ENCODE assay signal across 8 cellular contexts in the genomic region with DNA sequence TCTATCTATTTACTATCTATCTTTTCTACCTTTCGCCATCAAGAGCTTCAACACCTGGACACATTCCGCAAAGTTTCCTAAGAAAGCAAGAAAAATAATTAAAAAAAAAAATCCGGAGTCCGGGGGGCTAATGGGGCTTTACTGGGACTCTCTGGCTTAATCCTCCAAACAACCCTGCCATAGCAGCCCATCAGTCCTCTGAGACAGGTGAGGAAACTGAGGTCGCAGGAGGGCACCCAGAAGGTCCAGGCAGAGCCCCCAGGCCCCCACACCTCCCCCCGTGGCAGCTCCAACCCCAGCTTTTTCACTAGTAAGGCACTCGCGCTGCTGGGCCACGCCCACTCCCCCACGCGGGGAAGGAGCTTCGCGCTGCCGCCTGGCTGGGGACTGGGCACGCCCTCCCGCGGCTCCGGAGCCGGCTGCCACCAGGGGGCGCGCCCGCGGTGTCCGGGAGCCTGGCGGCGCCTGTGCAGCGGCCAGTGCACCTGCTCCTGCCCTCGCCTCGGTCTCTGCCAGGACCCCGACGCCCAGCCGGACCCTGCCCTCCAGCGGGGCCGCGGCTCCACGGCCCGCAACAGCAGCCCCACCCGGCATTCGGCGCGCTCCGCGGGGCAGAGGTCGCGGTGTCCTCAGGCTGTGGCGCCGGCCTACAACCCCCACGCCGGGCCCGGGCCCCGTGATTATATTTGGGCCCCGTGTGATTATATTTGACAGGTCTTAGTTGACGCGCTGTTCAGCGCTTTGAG. TPM values are rescaled to one million over a fixed set of nuclear protein-coding genes. Genes with fewer than 3 reads are reported as not detected.
DNase-seq lines count a peak whose midpoint lies in the region; ATAC-seq and TF ChIP-seq lines count a peak whose summit lies in the region.

No MANE protein-coding gene starts in this region.

- H3K9me3 ChIP-seq in Caco-2 (no peaks in the 10 kb centered on the region), prostate gland (no peaks in the 10 kb centered on the region), uterus (no peaks in the 10 kb centered on the region)

- H3K9me3 Mint-ChIP-seq in Caco-2 (ENCODE audit: unreplicated experiment): no peaks in the 10 kb centered on the region

- peak; percentile 42 to 85 for TF ChIP-seq CTCF in Caco-2 (IDR thresholded peaks at IDR 0.05; ENCODE audit: insufficient read depth in 1 of 2, low read depth in 1 of 2, low read length in 1 of 2, severe bottlenecking in 1 of 2, unreplicated experiment in 1 of 2)
- TF ChIP-seq CTCF in prostate gland (IDR thresholded peaks at IDR 0.05): peak; percentile 54 to 79 (median 68)
- peak; percentile 42 to 88 (median 80) for TF ChIP-seq CTCF in uterus (IDR thresholded peaks at IDR 0.05)

- H3K36me3 ChIP-seq in Caco-2 (ENCODE audit: control insufficient read depth, insufficient read depth, low read length) (no peaks in the 10 kb centered on the region), prostate gland (no peaks in the 10 kb centered on the region), uterus (no peaks in the 10 kb centered on the region)

- H3K4me3 ChIP-seq in Caco-2 (ENCODE audit: low read depth, low read length) (no peak overlapping the region; the same call in 1 of the 2 replicates), prostate gland (peak overlapping the region in 1 of 2 donors; percentile 13), uterus (no peak overlapping the region)

- H3K4me1 ChIP-seq in Caco-2: no peaks in the 10 kb centered on the region
- no peaks in the 10 kb centered on the region for H3K4me1 ChIP-seq in prostate gland (replicated peaks)
- H3K4me1 ChIP-seq in uterus: no peaks in the 10 kb centered on the region

- no peak for ATAC-seq in GM21390 (IDR thresholded peaks at IDR 0.05; ENCODE audit: unreplicated experiment)

- no peaks in the 10 kb centered on the region for H3K36me3 Mint-ChIP-seq in Caco-2 (ENCODE audit: insufficient read depth, unreplicated experiment)

- H3K27me3 ChIP-seq in Caco-2 (replicated peaks; ENCODE audit: control insufficient read depth, insufficient read depth, low read length) (no peaks in the 10 kb centered on the region), prostate gland (replicated peaks; ENCODE audit: insufficient read depth) (no peaks in the 10 kb centered on the region), uterus (no peaks in the 10 kb centered on the region)

- H3K27ac ChIP-seq in prostate gland (no peak overlapping the region), uterus (no peak overlapping the region)

- H3K27ac Mint-ChIP-seq in Caco-2 (ENCODE audit: unreplicated experiment): no peak overlapping the region

- intact Hi-C loops in Caco-2 (cut with micrococcal nuclease; ENCODE audit: unreplicated experiment) (no loop called here), head of caudate nucleus (cut with DNase I) (no loop called here), prostate gland (cut with DNase I) (no loop called here), uterus (cut with DNase I; ENCODE audit: low total_unique reads) (no loop called here)

- WGBS in prostate gland: 16% methylated on average over 36 of the region's 55 CpGs

- DNase-seq in Caco-2: peak; percentile 51 to 82
- DNase-seq in HuH-7 (ENCODE audit: low spot score): peak; percentile 65
- peak; percentile 45 for DNase-seq in SKM-1 treated with dmso at 0.1 percent for 144 hours (lab: John Stamatoyannopoulos, UW; ENCODE audit: unreplicated experiment)
- peak; percentile 87 for DNase-seq in activated naive CD4-positive, alpha-beta T cell treated with Interleukin-2 at 50 U/mL for 16 hours
- DNase-seq in head of caudate nucleus: peak; percentile 39 to 90 (median 76)
- DNase-seq in prostate gland (ENCODE audit: low spot score): peak; percentile 21
- DNase-seq in uterus: peak; percentile 36 to 70

- peak overlapping the region; percentile 33 for H3K4me3 Mint-ChIP-seq in Caco-2 (ENCODE audit: unreplicated experiment)

- CTCF ChIA-PET in Caco-2 (lab: Charles Lee): interaction anchor here (0.6 to 1.0 kb wide), 4 partner anchors 50 to 149 kb away, joined by 3 read pairs; no protein-coding TSS in a partner anchor

- peaks cover 17% of the 10 kb centered on the region for H3K27me3 Mint-ChIP-seq in Caco-2 (ENCODE audit: insufficient read depth, unreplicated experiment)

- H3K4me1 Mint-ChIP-seq in Caco-2 (ENCODE audit: low read depth, unreplicated experiment): no peaks in the 10 kb centered on the region

- POLR2A ChIA-PET in Caco-2 (lab: Charles Lee): interaction anchor here (0.5 kb wide), 1 partner anchor 26 kb away, joined by 3 read pairs; no protein-coding TSS in a partner anchor

- TF ChIP-seq POLR2A in prostate gland (IDR thresholded peaks at IDR 0.05) (no peak), uterus (IDR thresholded peaks at IDR 0.05) (no peak)

- BruUV-seq in Caco-2 (replicated peaks; lab: Mats Ljungman, UMichigan): no TSS peak

RNA-seq across cellular contexts. Expression of gene SAMD11, which starts 54.1 kb away (rescaled TPM):
- total RNA-seq in Caco-2 (2022) (0.54 and 0.63 TPM in 2 replicates), prostate gland (10 to 100 TPM in 1 of 2 donors, 1 to 10 TPM in 1; 4.5 to 61.6 TPM), uterus (10 to 100 TPM in 2 of 4 donors, 1 to 10 TPM in 2; 1.0 to 40.7 (median 13.8) TPM)

Comparison
In these comparisons a context has a peak if more than half of its experiments do, and no peak if none do; other contexts are left out.
1. DNase-seq: peak in every context shown above with its lines; median percentile 87 in activated naive CD4-positive, alpha-beta T cell treated with Interleukin-2 at 50 U/mL for 16 hours; 76 in head of caudate nucleus; 66 in Caco-2; 65 in HuH-7; 53 in uterus; 45 in SKM-1 treated with dmso at 0.1 percent for 144 hours; 21 in prostate gland.